20 cellular contexts compared by ENCODE assay signal in the genomic region with DNA sequence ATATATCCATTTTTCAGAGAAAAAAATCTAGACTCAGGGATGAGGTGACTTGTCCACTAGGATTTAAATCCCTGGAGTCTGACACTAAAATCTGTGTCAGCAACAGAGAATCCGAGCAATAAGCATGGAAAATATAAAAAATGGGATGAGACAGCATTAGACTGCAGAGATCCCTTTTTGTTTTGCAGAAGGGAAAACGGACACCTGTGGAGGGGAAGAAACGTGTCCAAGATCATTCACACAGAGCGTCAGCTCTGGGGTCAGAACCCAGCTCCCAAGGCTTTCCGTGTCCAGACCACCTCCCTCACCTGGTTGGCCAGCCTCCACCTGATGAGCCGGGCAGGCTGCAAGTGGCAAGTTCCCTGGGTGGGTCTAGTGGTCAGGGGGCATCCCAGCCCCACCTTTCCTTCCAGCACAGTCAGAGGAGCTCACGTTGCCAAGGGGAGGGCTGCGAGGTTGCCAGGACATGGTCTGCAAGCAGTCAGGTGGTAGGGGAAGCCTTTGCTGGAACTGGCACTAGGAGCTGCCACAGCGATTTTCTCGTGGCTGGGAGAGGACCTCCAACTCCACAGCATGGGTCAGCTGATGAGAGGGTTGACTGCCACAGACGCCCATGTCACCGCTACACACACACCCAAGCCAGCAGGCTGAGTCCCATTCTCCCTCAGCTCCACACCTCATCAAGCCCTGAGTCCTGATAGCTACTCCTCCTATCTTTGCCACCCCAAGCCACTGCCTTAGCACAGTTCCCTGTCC.
"Had no signal": no experiment of that assay in that cellular context is flagged by ENCODE, and none has a peak within 500 bp of the region (broad histone marks: within the 10 kb centered on the region; RNA-seq: fewer than 3 reads in every experiment).

No MANE protein-coding gene starts in this region.

- H3K36me3 ChIP-seq: MG63 had no signal

- H3K4me3 ChIP-seq: MG63 had no signal

- DNase-seq: IMR-90, Karpas-422, KG1, MG63, NCI-H1092 treated with DMSO at 0.1 percent for 48 hours, NCI-H1436, NCI-H187, NCI-H2029, NCI-H2081 treated with DMSO at 0.1 percent for 48 hours, NCI-H2171, NCI-H226, NCI-H446, NCI-H510A, NCI-H524 treated with DMSO at 0.1 percent for 48 hours, NCI-H69, NCI-H774, RPMI8226, SHP77, SK-N-SH, SW 1271 had no signal

- H3K9me3 ChIP-seq: MG63, SK-N-SH had no signal

- H3K4me2 ChIP-seq: SK-N-SH had no signal

- H3K9ac ChIP-seq: SK-N-SH had no signal
